In genomic region chr17:30333503-30334240, GRCh38 we compare ENCODE assay signal across 14 cellular contexts. TPM values are rescaled to one million over a fixed set of nuclear protein-coding genes. Genes with fewer than 3 reads are reported as not detected.
DNase-seq lines count a peak whose midpoint lies in the region; ATAC-seq and TF ChIP-seq lines count a peak whose summit lies in the region.
"Had no signal": no experiment of that assay in that cellular context is flagged by ENCODE, and none has a peak within 500 bp of the region (broad histone marks: within the 10 kb centered on the region; RNA-seq: fewer than 3 reads in every experiment).

Gene TMIGD1 (minus strand): TSS chr17:30334057. CDS start chr17:30332133, 1,924 bp downstream.

- TF ChIP-seq CTCF in RWPE2 (IDR thresholded peaks at IDR 0.05; ENCODE audit: poor library complexity, severe bottlenecking): no peak
- no peak for TF ChIP-seq CTCF in foreskin keratinocyte (conservative IDR thresholded peaks at IDR 0.05)
- TF ChIP-seq CTCF in dorsolateral prefrontal cortex (IDR thresholded peaks at IDR 0.05 in 54 of 56, conservative IDR thresholded peaks at IDR 0.05 in 2 of 56; ENCODE audit: low read depth in 1 of 56, partially characterized antibody in 56 of 56): no peak

- H3K9me3 Mint-ChIP-seq in activated T-cell treated with anti-CD3 and anti-CD28 coated beads, Interleukin-2, amount 50 U/mL, for 72 hours: peaks cover 0 to 2% of the 10 kb centered on the region in 2 donors
- H3K9me3 Mint-ChIP-seq in stimulated activated naive CD8-positive, alpha-beta T cell treated with anti-CD3 and anti-CD28 coated beads, Interleukin-15, amount 100 ng/mL, for 72 hours: no peaks in the 10 kb centered on the region
- H3K9me3 Mint-ChIP-seq: IgD-negative memory B cell had no signal

- DNase-seq in activated T-cell treated with anti-CD3 and anti-CD28 coated beads, Interleukin-2, amount 50 U/mL, for 72 hours: no peak
- DNase-seq in activated T-cell treated with anti-CD3 and anti-CD28 coated beads, Interleukin-2, amount 50 U/mL, for 1 hour: no peak
- DNase-seq in RWPE2 (ENCODE audit: low spot score): no peak
- peak in 1 of 2 donors; percentile 57 for DNase-seq in foreskin keratinocyte
- DNase-seq in stimulated activated naive CD8-positive, alpha-beta T cell treated with anti-CD3 and anti-CD28 coated beads, Interleukin-15, amount 100 ng/mL, for 72 hours: no peak
- no peak for DNase-seq in dorsolateral prefrontal cortex
- DNase-seq: kidney glomerular epithelial cell; NCI-H774; SHP77 treated with DMSO at 0.1 percent for 48 hours; stimulated activated CD4-positive, alpha-beta T cell treated with anti-CD3 and anti-CD28 coated beads, Interleukin-2, amount 100 ng/mL, for 24 hours; WERI-Rb-1 had no signal

- no peak within 1 kb of the TSS for H3K27ac ChIP-seq in RWPE2 (ENCODE audit: poor library complexity, severe bottlenecking)
- peak within 1 kb of the TSS; percentile 53 for H3K27ac ChIP-seq in foreskin keratinocyte
- H3K27ac ChIP-seq in dorsolateral prefrontal cortex: no peak within 1 kb of the TSS
- H3K27ac ChIP-seq: WERI-Rb-1 had no signal

- peak within 1 kb of the TSS; percentile 33 to 65 for H3K4me3 Mint-ChIP-seq in activated T-cell treated with anti-CD3 and anti-CD28 coated beads, Interleukin-2, amount 50 U/mL, for 72 hours
- H3K4me3 Mint-ChIP-seq in stimulated activated naive CD8-positive, alpha-beta T cell treated with anti-CD3 and anti-CD28 coated beads, Interleukin-15, amount 100 ng/mL, for 72 hours: peak within 1 kb of the TSS in 1 of 2 donors; percentile 59

- H3K4me1 ChIP-seq in RWPE2 (ENCODE audit: insufficient read depth, poor library complexity, severe bottlenecking) (no peaks in the 10 kb centered on the region), foreskin keratinocyte (peaks cover 18% of the 10 kb centered on the region)

- H3K9me3 ChIP-seq in RWPE2 (ENCODE audit: severe bottlenecking): no peaks in the 10 kb centered on the region

- H3K36me3 Mint-ChIP-seq in activated T-cell treated with anti-CD3 and anti-CD28 coated beads, Interleukin-2, amount 50 U/mL, for 72 hours (ENCODE audit: insufficient read depth in 2 of 2): no peaks in the 10 kb centered on the region

- H3K27me3 Mint-ChIP-seq in activated T-cell treated with anti-CD3 and anti-CD28 coated beads, Interleukin-2, amount 50 U/mL, for 72 hours (ENCODE audit: low read depth): no peaks in the 10 kb centered on the region
- peaks cover 5% of the 10 kb centered on the region for H3K27me3 Mint-ChIP-seq in stimulated activated naive CD8-positive, alpha-beta T cell treated with anti-CD3 and anti-CD28 coated beads, Interleukin-15, amount 100 ng/mL, for 72 hours

- H3K36me3 ChIP-seq in RWPE2 (ENCODE audit: low read depth): no peaks in the 10 kb centered on the region
- H3K36me3 ChIP-seq: WERI-Rb-1 had no signal

- peak within 1 kb of the TSS; percentile 60 for H3K27ac Mint-ChIP-seq in activated T-cell treated with anti-CD3 and anti-CD28 coated beads, Interleukin-2, amount 50 U/mL, for 72 hours
- H3K27ac Mint-ChIP-seq in stimulated activated naive CD8-positive, alpha-beta T cell treated with anti-CD3 and anti-CD28 coated beads, Interleukin-15, amount 100 ng/mL, for 72 hours: peak within 1 kb of the TSS; percentile 2 to 30
- H3K27ac Mint-ChIP-seq: IgD-negative memory B cell had no signal

- H3K4me3 ChIP-seq in RWPE2 (ENCODE audit: severe bottlenecking) (no peak within 1 kb of the TSS), dorsolateral prefrontal cortex (no peak within 1 kb of the TSS)

- intact Hi-C loops in dorsolateral prefrontal cortex (cut with DNase I): no loop called here

- no peaks in the 10 kb centered on the region for H3K27me3 ChIP-seq in RWPE2 (ENCODE audit: insufficient read depth, poor library complexity, severe bottlenecking)
- no peaks in the 10 kb centered on the region for H3K27me3 ChIP-seq in foreskin keratinocyte
- H3K27me3 ChIP-seq in dorsolateral prefrontal cortex: peaks cover 0 to 4% (median 0%) of the 10 kb centered on the region in 45 donors

- ATAC-seq in activated T-cell treated with anti-CD3 and anti-CD28 coated beads, Interleukin-2, amount 50 U/mL, for 72 hours (replicated peaks in 1 of 2): no peak
- ATAC-seq in RWPE2 (ENCODE audit: low read depth): peak; percentile 73; the same call in 2 of the 3 replicates
- ATAC-seq in foreskin keratinocyte: peak; percentile 73
- no peak for ATAC-seq in stimulated activated naive CD8-positive, alpha-beta T cell treated with anti-CD3 and anti-CD28 coated beads, Interleukin-15, amount 100 ng/mL, for 72 hours
- no peak for ATAC-seq in GM21528 (IDR thresholded peaks at IDR 0.05; ENCODE audit: low FRiP score, unreplicated experiment)
- no peak for ATAC-seq in GM21423 (IDR thresholded peaks at IDR 0.05; ENCODE audit: unreplicated experiment)

- peaks cover 63% of the 10 kb centered on the region for H3K4me1 Mint-ChIP-seq in activated T-cell treated with anti-CD3 and anti-CD28 coated beads, Interleukin-2, amount 50 U/mL, for 72 hours (ENCODE audit: low read depth)
- H3K4me1 Mint-ChIP-seq in stimulated activated naive CD8-positive, alpha-beta T cell treated with anti-CD3 and anti-CD28 coated beads, Interleukin-15, amount 100 ng/mL, for 72 hours: peaks cover 66% of the 10 kb centered on the region

RNA-seq across cellular contexts. Expression of gene TMIGD1, which starts in this region (rescaled TPM):
- total RNA-seq in activated T-cell treated with anti-CD3 and anti-CD28 coated beads, Interleukin-2, amount 50 U/mL, for 72 hours: not detected
- total RNA-seq in foreskin keratinocyte (not detected in 2 replicates), dorsolateral prefrontal cortex (under 1 TPM in 2 of 120 experiments, not detected in 118; 0.47 to 0.48 TPM)
- not detected in 2 replicates for polyA plus RNA-seq in foreskin keratinocyte
- polyA plus RNA-seq: IgD-negative memory B cell had no signal

Comparison
In these comparisons a context has a peak if more than half of its experiments do, and no peak if none do; other contexts are left out.
1. Peak in ATAC-seq and H3K27ac ChIP-seq in foreskin keratinocyte; RNA of the gene not detected or under 1 TPM.